8 cellular contexts compared by ENCODE assay signal in genomic region chr1:33429846-33430750, GRCh38. TPM values are rescaled to one million over a fixed set of nuclear protein-coding genes. Genes with fewer than 3 reads are reported as not detected.
DNase-seq lines count a peak whose midpoint lies in the region; ATAC-seq and TF ChIP-seq lines count a peak whose summit lies in the region.

No MANE protein-coding gene starts in this region.

- no peaks in the 10 kb centered on the region for H3K9me3 ChIP-seq in Caco-2
- H3K9me3 ChIP-seq in HCT116 (ENCODE audit: control insufficient read depth in 1 of 2, insufficient read depth in 1 of 2, low read depth in 1 of 2, low read length in 2 of 2), result no peaks in the 10 kb centered on the region

- H3K27ac ChIP-seq in HCT116 (ENCODE audit: low read depth, low read length), result peak overlapping the region; percentile 83

- H3K4me1 ChIP-seq in Caco-2 (peaks cover 6% of the 10 kb centered on the region; the same call in 1 of the 2 replicates), HCT116 (ENCODE audit: control insufficient read depth in 1 of 2, insufficient read depth in 2 of 2, low read length in 2 of 2) (peaks cover 62 to 86% of the 10 kb centered on the region in 2 experiments)

- H3K4me1 Mint-ChIP-seq in Caco-2 (ENCODE audit: low read depth, unreplicated experiment), result no peaks in the 10 kb centered on the region

- DNase-seq in Caco-2, result peak in 1 of 2 experiments; percentile 24
- DNase-seq in HCT116 (ENCODE audit: low read depth, low spot score), result no peak
- DNase-seq in foreskin fibroblast, result no peak
- no peak for DNase-seq in omental fat pad (ENCODE audit: low spot score)
- DNase-seq in HuH-7 (ENCODE audit: low spot score), result no peak
- no peak for DNase-seq in DMS114 treated with DMSO at 0.1 percent for 48 hours (lab: John Stamatoyannopoulos, UW; ENCODE audit: unreplicated experiment)

- H3K9me2 ChIP-seq in HCT116 (ENCODE audit: insufficient read depth), result no peaks in the 10 kb centered on the region

- no peak overlapping the region for H2AFZ ChIP-seq in HCT116 (ENCODE audit: low read depth, low read length, poor library complexity, severe bottlenecking)

- no peaks in the 10 kb centered on the region for H3K27me3 ChIP-seq in Caco-2 (replicated peaks; ENCODE audit: control insufficient read depth, insufficient read depth, low read length)
- H3K27me3 ChIP-seq in HCT116 (ENCODE audit: insufficient read depth, low read length), result no peaks in the 10 kb centered on the region

- H3K27ac Mint-ChIP-seq in Caco-2 (ENCODE audit: unreplicated experiment), result no peak overlapping the region

- POLR2A ChIA-PET in Caco-2 (lab: Charles Lee), result interaction anchor here (0.6 kb wide), 1 partner anchor 80 kb away, joined by 8 read pairs; no protein-coding TSS in a partner anchor
- POLR2A ChIA-PET in HCT116 (lab: Charles Lee), result interaction anchor here (2.8 to 3.0 kb wide), 2 partner anchors 8 to 10 kb away, joined by 7 to 10 read pairs; no protein-coding TSS in a partner anchor

- no peak for TF ChIP-seq CTCF in Caco-2 (IDR thresholded peaks at IDR 0.05; ENCODE audit: insufficient read depth in 1 of 2, low read depth in 1 of 2, low read length in 1 of 2, severe bottlenecking in 1 of 2, unreplicated experiment in 1 of 2)
- no peak for TF ChIP-seq CTCF in HCT116 (IDR thresholded peaks at IDR 0.05 in 2 of 3, conservative IDR thresholded peaks at IDR 0.05 in 1 of 3; ENCODE audit: borderline replicate concordance in 1 of 3, insufficient read depth in 1 of 3, low read depth in 2 of 3, low read length in 2 of 3)
- no peak for TF ChIP-seq CTCF in WI38 (IDR thresholded peaks at IDR 0.05; ENCODE audit: low read depth, low read length)
- no peak for TF ChIP-seq CTCF in foreskin fibroblast (IDR thresholded peaks at IDR 0.05; ENCODE audit: low read depth, low read length)
- TF ChIP-seq CTCF in omental fat pad (IDR thresholded peaks at IDR 0.05), result no peak

- H3K79me2 ChIP-seq in HCT116 (ENCODE audit: insufficient read depth, low read length), result peaks cover 54% of the 10 kb centered on the region

- TF ChIP-seq RAD21 in HCT116 (IDR thresholded peaks at IDR 0.05; ENCODE audit: low read depth), result no peak

- ATAC-seq in HCT116, result peak; percentile 1
- peak; percentile 16 for ATAC-seq in omental fat pad (ENCODE audit: low FRiP score)
- no peak for ATAC-seq in HG02623 (IDR thresholded peaks at IDR 0.05; ENCODE audit: unreplicated experiment)

- intact Hi-C loops in Caco-2 (cut with micrococcal nuclease; ENCODE audit: unreplicated experiment) (loop anchor here (10.0 kb wide), 1 partner anchor 55 kb away; no protein-coding TSS in a partner anchor), HCT116 (cut with micrococcal nuclease) (no loop called here)

- BruUV-seq in Caco-2 (replicated peaks; lab: Mats Ljungman, UMichigan) (no TSS peak), HCT116 (replicated peaks; lab: Mats Ljungman, UMichigan) (no TSS peak)

- H3K4me3 ChIP-seq in Caco-2 (ENCODE audit: low read depth, low read length) (peak overlapping the region; percentile 61), HCT116 (replicated peaks in 1 of 2; ENCODE audit: low read depth in 1 of 2, low read length in 2 of 2) (peak overlapping the region; percentile 76 to 92), WI38 (ENCODE audit: low read depth, low read length) (peak overlapping the region; percentile 72), foreskin fibroblast (ENCODE audit: low read depth in 1 of 2, low read length in 2 of 2) (peak overlapping the region; percentile 71 to 81)

- RAD21 ChIA-PET in HCT116 (lab: Charles Lee; ENCODE audit: low non-redundant PET in 1 of 2, low total read pairs in 2 of 2, uncharacterized antibody in 2 of 2, unreplicated experiment in 2 of 2), result no interaction called here

- no peaks in the 10 kb centered on the region for H4K20me1 ChIP-seq in HCT116 (ENCODE audit: insufficient read depth)

- no peaks in the 10 kb centered on the region for H3K27me3 Mint-ChIP-seq in Caco-2 (ENCODE audit: insufficient read depth, unreplicated experiment)

- peak overlapping the region; percentile 74 for H3K9ac ChIP-seq in HCT116 (ENCODE audit: low read length)

- H3K36me3 ChIP-seq in Caco-2 (ENCODE audit: control insufficient read depth, insufficient read depth, low read length) (no peaks in the 10 kb centered on the region), HCT116 (ENCODE audit: control insufficient read depth in 1 of 2, insufficient read depth in 2 of 2, low read length in 2 of 2) (peaks cover 0 to 33% of the 10 kb centered on the region in 2 experiments; a peak in 3 of 4 replicates)

- no peaks in the 10 kb centered on the region for H3K36me3 Mint-ChIP-seq in Caco-2 (ENCODE audit: insufficient read depth, unreplicated experiment)

- H3K4me3 Mint-ChIP-seq in Caco-2 (ENCODE audit: unreplicated experiment), result no peak overlapping the region

- peak overlapping the region; percentile 76 for H3K4me2 ChIP-seq in HCT116 (ENCODE audit: low read length)

- CTCF ChIA-PET in Caco-2 (lab: Charles Lee) (no interaction called here), HCT116 (lab: Charles Lee) (interaction anchor here (0.6 kb wide), 1 partner anchor 303 kb away, joined by 5 read pairs; no protein-coding TSS in a partner anchor)

- H3K9me3 Mint-ChIP-seq in Caco-2 (ENCODE audit: unreplicated experiment), result no peaks in the 10 kb centered on the region

- no peak for TF ChIP-seq POLR2A in HCT116 (IDR thresholded peaks at IDR 0.05; ENCODE audit: borderline replicate concordance, extremely low read depth, insufficient read depth, insufficient read length)

TF ChIP-seq in HCT116, 20 proteins besides CTCF, POLR2A, EP300 and RAD21:
- TF ChIP-seq, protein P1, sequence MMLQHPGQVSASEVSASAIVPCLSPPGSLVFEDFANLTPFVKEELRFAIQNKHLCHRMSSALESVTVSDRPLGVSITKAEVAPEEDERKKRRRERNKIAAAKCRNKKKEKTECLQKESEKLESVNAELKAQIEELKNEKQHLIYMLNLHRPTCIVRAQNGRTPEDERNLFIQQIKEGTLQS (IDR thresholded peaks at IDR 0.05), result no peak
- TF ChIP-seq ZFX (IDR thresholded peaks at IDR 0.05) (peak; percentile 88), POLR2AphosphoS5 (IDR thresholded peaks at IDR 0.05; ENCODE audit: low read depth, low read length) (0 out of 2 replicates have a peak, but pooled peaks have one; percentile 13)
- TF ChIP-seq, protein P2, sequence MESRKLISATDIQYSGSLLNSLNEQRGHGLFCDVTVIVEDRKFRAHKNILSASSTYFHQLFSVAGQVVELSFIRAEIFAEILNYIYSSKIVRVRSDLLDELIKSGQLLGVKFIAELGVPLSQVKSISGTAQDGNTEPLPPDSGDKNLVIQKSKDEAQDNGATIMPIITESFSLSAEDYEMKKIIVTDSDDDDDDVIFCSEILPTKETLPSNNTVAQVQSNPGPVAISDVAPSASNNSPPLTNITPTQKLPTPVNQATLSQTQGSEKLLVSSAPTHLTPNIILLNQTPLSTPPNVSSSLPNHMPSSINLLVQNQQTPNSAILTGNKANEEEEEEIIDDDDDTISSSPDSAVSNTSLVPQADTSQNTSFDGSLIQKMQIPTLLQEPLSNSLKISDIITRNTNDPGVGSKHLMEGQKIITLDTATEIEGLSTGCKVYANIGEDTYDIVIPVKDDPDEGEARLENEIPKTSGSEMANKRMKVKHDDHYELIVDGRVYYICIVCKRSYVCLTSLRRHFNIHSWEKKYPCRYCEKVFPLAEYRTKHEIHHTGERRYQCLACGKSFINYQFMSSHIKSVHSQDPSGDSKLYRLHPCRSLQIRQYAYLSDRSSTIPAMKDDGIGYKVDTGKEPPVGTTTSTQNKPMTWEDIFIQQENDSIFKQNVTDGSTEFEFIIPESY (IDR thresholded peaks at IDR 0.05; ENCODE audit: extremely low read depth, insufficient replicate concordance, low read length), result no peak

RNA-seq across cellular contexts. Expression of gene PHC2, which starts 0.8 kb away (rescaled TPM):
- total RNA-seq in Caco-2 (2022), result 31.8 and 35.2 TPM in 2 replicates
- 176 TPM for total RNA-seq in HCT116 (2021; ENCODE audit: unreplicated experiment)
- 129 and 157 TPM in 2 replicates for polyA plus RNA-seq in HCT116 (2012)
- 100 to 1,000 TPM; 109 to 214 (median 150) TPM for total RNA-seq in omental fat pad

RNA-seq across cellular contexts. Expression of gene ZSCAN20, which starts 42.3 kb away (rescaled TPM):
- total RNA-seq in Caco-2 (2022) (2.7 and 3.0 TPM in 2 replicates), HCT116 (2021; ENCODE audit: unreplicated experiment) (9.0 TPM), omental fat pad (1 to 10 TPM; 2.2 to 7.4 (median 3.9) TPM)
- polyA plus RNA-seq in HCT116 (2012), result 1.8 and 2.6 TPM in 2 replicates
